In the genomic region with DNA sequence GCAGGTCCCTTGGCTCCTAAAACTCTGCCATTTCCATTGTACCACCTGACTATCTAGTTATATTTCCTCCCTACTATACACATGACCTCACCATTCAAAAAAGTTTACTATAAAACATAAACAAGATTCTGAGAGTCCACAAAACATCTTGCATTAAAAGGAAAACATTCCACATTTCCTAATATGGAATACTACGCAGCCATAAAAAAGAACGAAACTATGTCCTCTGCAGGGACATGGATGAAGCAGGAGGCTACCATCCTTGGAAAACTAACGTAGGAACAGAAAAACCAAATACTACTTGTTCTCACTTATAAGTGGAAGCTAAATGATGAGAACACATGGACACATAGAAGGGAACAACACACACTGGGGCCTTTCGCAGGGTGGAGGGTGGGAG, we compare ENCODE assay signal across 26 cellular contexts. TPM values are rescaled to one million over a fixed set of nuclear protein-coding genes. Genes with fewer than 3 reads are reported as not detected.
DNase-seq lines count a peak whose midpoint lies in the region; ATAC-seq and TF ChIP-seq lines count a peak whose summit lies in the region.
"Had no signal": no experiment of that assay in that cellular context is flagged by ENCODE, and none has a peak within 500 bp of the region (broad histone marks: within the 10 kb centered on the region; RNA-seq: fewer than 3 reads in every experiment).

No MANE protein-coding gene starts in this region.

- intact Hi-C loops in heart right ventricle (cut with DNase I) (loop anchor here in 2 of 10 donors (10.0 kb wide), 2 partner anchors 52 to 62 kb away; no protein-coding TSS in a partner anchor), left cardiac atrium (cut with DNase I) (loop anchor here in 1 of 2 donors (10.0 kb wide), 1 partner anchor 52 kb away; no protein-coding TSS in a partner anchor), gastrocnemius medialis (cut with DNase I; ENCODE audit: low total_unique reads) (no loop called here)

- no peak for TF ChIP-seq POLR2A in gastrocnemius medialis (IDR thresholded peaks at IDR 0.05)

- peak overlapping the region; percentile 18 for H3K4me3 Mint-ChIP-seq in glutamatergic neuron (ENCODE audit: unreplicated experiment)
- H3K4me3 Mint-ChIP-seq: activated T-cell treated with anti-CD3 and anti-CD28 coated beads, Interleukin-2, amount 50 U/mL, for 24 hours; CD8-positive, alpha-beta T cell; HFFc6 had no signal

- in situ Hi-C loops in gastrocnemius medialis (cut with MboI; ENCODE audit: low sequenced_read_pairs in 4 of 4): no loop called here

- no peaks in the 10 kb centered on the region for H3K9me3 ChIP-seq in heart right ventricle
- H3K9me3 ChIP-seq in gastrocnemius medialis: no peaks in the 10 kb centered on the region
- H3K9me3 ChIP-seq: stomach had no signal

- H3K4me1 Mint-ChIP-seq in glutamatergic neuron (ENCODE audit: low read depth, unreplicated experiment): peaks cover 51% of the 10 kb centered on the region

- peak overlapping the region; percentile 64 for H3K27ac Mint-ChIP-seq in glutamatergic neuron (ENCODE audit: unreplicated experiment)
- H3K27ac Mint-ChIP-seq: activated T-cell treated with anti-CD3 and anti-CD28 coated beads, Interleukin-2, amount 50 U/mL, for 24 hours; CD8-positive, alpha-beta T cell had no signal

- H3K27ac ChIP-seq in heart right ventricle (peak overlapping the region; percentile 11 to 84 (median 73)), gastrocnemius medialis (peak overlapping the region; percentile 95 to 96 (median 96))
- H3K27ac ChIP-seq: KMS-11, RWPE1 had no signal

- H3K36me3 ChIP-seq in heart right ventricle: peaks cover 0 to 3% (median 0%) of the 10 kb centered on the region in 9 donors
- H3K36me3 ChIP-seq in gastrocnemius medialis: no peaks in the 10 kb centered on the region
- H3K36me3 ChIP-seq: stomach had no signal

- DNase-seq in heart right ventricle (no peak), left cardiac atrium (no peak), glutamatergic neuron (no peak), gastrocnemius medialis (no peak), NCI-H1694 (lab: John Stamatoyannopoulos, UW) (no peak), retina (no peak), cerebellar nuclear complex (lab: John Stamatoyannopoulos, UW) (no peak)
- no peak for DNase-seq in activated T-cell treated with anti-CD3 and anti-CD28 coated beads, Interleukin-2, amount 50 U/mL, for 1 hour
- DNase-seq: activated CD4-positive, alpha-beta T cell treated with anti-CD3 and anti-CD28 coated beads for 48 hours; activated CD8-positive, alpha-beta memory T cell treated with anti-CD3 and anti-CD28 coated beads for 24 hours; activated gamma-delta T cell; activated T-cell treated with anti-CD3 and anti-CD28 coated beads, Interleukin-2, amount 50 U/mL, for 24 hours; CD8-positive, alpha-beta T cell; DMS 273 treated with DMSO at 0.1 percent for 48 hours; EL; HFFc6; kidney glomerular epithelial cell; MM.1S; NCI-H2081; NCI-H446; stimulated activated CD4-positive, alpha-beta T cell treated with anti-CD3 and anti-CD28 coated beads, Interleukin-2, amount 100 ng/mL, for 24 hours; stomach had no signal

- no peak for ATAC-seq in heart right ventricle
- ATAC-seq in left cardiac atrium: no peak
- no peak for ATAC-seq in gastrocnemius medialis
- ATAC-seq: CD8-positive, alpha-beta T cell; GM12878 had no signal

- H3K4me3 ChIP-seq in heart right ventricle: no peak overlapping the region
- peak overlapping the region in 3 of 4 donors; percentile 6 to 25 (median 15) for H3K4me3 ChIP-seq in gastrocnemius medialis
- H3K4me3 ChIP-seq: GM12878, smooth muscle cell, stomach had no signal

- H3K9me3 Mint-ChIP-seq in glutamatergic neuron (ENCODE audit: unreplicated experiment): peaks cover 7% of the 10 kb centered on the region
- H3K9me3 Mint-ChIP-seq: activated T-cell treated with anti-CD3 and anti-CD28 coated beads, Interleukin-2, amount 50 U/mL, for 24 hours; HFFc6 had no signal

- TF ChIP-seq CTCF in heart right ventricle (IDR thresholded peaks at IDR 0.05) (no peak), glutamatergic neuron (IDR thresholded peaks at IDR 0.05; ENCODE audit: partially characterized antibody, unreplicated experiment) (no peak), gastrocnemius medialis (IDR thresholded peaks at IDR 0.05 in 4 of 5, conservative IDR thresholded peaks at IDR 0.05 in 1 of 5) (no peak)

- H3K27me3 ChIP-seq in heart right ventricle: no peaks in the 10 kb centered on the region
- no peaks in the 10 kb centered on the region for H3K27me3 ChIP-seq in gastrocnemius medialis
- H3K27me3 ChIP-seq: stomach had no signal

- peaks cover 14 to 86% (median 59%) of the 10 kb centered on the region in 9 donors for H3K4me1 ChIP-seq in heart right ventricle
- peaks cover 83 to 88% of the 10 kb centered on the region in 2 donors for H3K4me1 ChIP-seq in gastrocnemius medialis

- H3K36me3 Mint-ChIP-seq in glutamatergic neuron (ENCODE audit: unreplicated experiment): no peaks in the 10 kb centered on the region

- H3K27me3 Mint-ChIP-seq in glutamatergic neuron (ENCODE audit: unreplicated experiment): peaks cover 5% of the 10 kb centered on the region
- H3K27me3 Mint-ChIP-seq: activated T-cell treated with anti-CD3 and anti-CD28 coated beads, Interleukin-2, amount 50 U/mL, for 24 hours had no signal

- WGBS in heart right ventricle, 2 donors: 70 to 89% methylated on average over 4 of the region's 4 CpGs

RNA-seq across cellular contexts. Expression of gene SVIL, which starts 48.3 kb away (rescaled TPM):
- 100 to 1,000 TPM; 287 to 655 (median 537) TPM for total RNA-seq in heart right ventricle
- polyA plus RNA-seq in heart right ventricle: 100 to 1,000 TPM in 1 of 2 donors, 10 to 100 TPM in 1; 38.6 to 115 TPM
- total RNA-seq in left cardiac atrium: 100 to 1,000 TPM; 203 to 250 TPM
- total RNA-seq in glutamatergic neuron (ENCODE audit: unreplicated experiment): 117 TPM
- 1,000 to 10,000 TPM; 1,040 to 1,354 (median 1,121) TPM for total RNA-seq in gastrocnemius medialis

Comparison
In these comparisons a context has a peak if more than half of its experiments do, and no peak if none do; other contexts are left out.
1. H3K4me3 ChIP-seq: peak in gastrocnemius medialis (3 of 4); none in heart right ventricle (0 of 10).